In genomic region chr10:48251152-48251524, GRCh38 we compare ENCODE assay signal across 1 cellular context.
TF ChIP-seq lines count a peak whose summit lies in the region.

No MANE protein-coding gene starts in this region.

TF ChIP-seq in HEK293, 187 proteins besides CTCF, POLR2A, EP300 and RAD21 (continued from another document):
- TF ChIP-seq ZNF792 (tag by site-specific recombination; IDR thresholded peaks at IDR 0.05) (no peak), ZNF18 (tag by site-specific recombination; IDR thresholded peaks at IDR 0.05) (no peak), ZNF19 (tag by site-specific recombination; IDR thresholded peaks at IDR 0.05; ENCODE audit: low read depth) (no peak), ZBTB11 (tag by site-specific recombination; conservative IDR thresholded peaks at IDR 0.05; ENCODE audit: low read depth) (no peak), TSHZ1 (tag by site-specific recombination; IDR thresholded peaks at IDR 0.05; ENCODE audit: borderline replicate concordance) (no peak), ZNF335 (tag by site-specific recombination; conservative IDR thresholded peaks at IDR 0.05) (no peak), ZNF146 (tag by site-specific recombination; IDR thresholded peaks at IDR 0.05) (no peak), ZNF544 (tag by site-specific recombination; IDR thresholded peaks at IDR 0.05) (no peak), ZBTB21 (tag by site-specific recombination; IDR thresholded peaks at IDR 0.05) (no peak), MYNN (tag by site-specific recombination; IDR thresholded peaks at IDR 0.05; ENCODE audit: borderline replicate concordance) (no peak), ZNF623 (tag by site-specific recombination; IDR thresholded peaks at IDR 0.05) (no peak)
TF ChIP-seq in HEK293: peak in this region for 0.
